In genomic region chr7:81190997-81191747, GRCh38 we compare ENCODE assay signal across 15 cellular contexts.
A peak's percentile ranks its signal among the peaks of the same experiment; 100 is the strongest.
DNase-seq lines count a peak whose midpoint lies in the region; ATAC-seq, FAIRE-seq and TF ChIP-seq lines count a peak whose summit lies in the region.
"Had no signal": no experiment of that assay in that cellular context is flagged by ENCODE, and none has a peak within 500 bp of the region (broad histone marks: within the 10 kb centered on the region; RNA-seq: fewer than 3 reads in every experiment).

No MANE protein-coding gene starts in this region.

- no peaks in the 10 kb centered on the region for H3K9me1 ChIP-seq in K562 (ENCODE audit: control insufficient read depth, insufficient read depth, low read length)

- no peak overlapping the region for H3K9ac ChIP-seq in K562 (ENCODE audit: insufficient read depth in 1 of 2, low read depth in 2 of 2, low read length in 2 of 2)

- CTCF ChIA-PET in MCF 10A (lab: Yijun Ruan, JAX) (interaction anchor here (0.7 to 1.3 kb wide), 3 partner anchors 12 to 272 kb away, joined by 3 read pairs; no protein-coding TSS in a partner anchor), K562 (lab: Yijun Ruan, JAX; ENCODE audit: low intra/inter-chr PET ratio) (no interaction called here), Caco-2 (lab: Charles Lee) (no interaction called here)

- WGBS in K562 (ENCODE audit: insufficient coverage, low coverage, missing lambda C conversion rate): 19% methylated on average over 3 of the region's 3 CpGs

- no peaks in the 10 kb centered on the region for H3K79me2 ChIP-seq in K562 (ENCODE audit: control insufficient read depth, insufficient read depth, low read length)

- DNase-seq in MCF 10A (ENCODE audit: unreplicated experiment) (peak; percentile 69), breast epithelium (ENCODE audit: low spot score in 2 of 2) (no peak), K562 (ENCODE audit: extremely low read depth in 1 of 4, low spot score in 3 of 4) (peak in 1 of 4 experiments; percentile 21), left ventricle myocardium superior (no peak), urothelium cell line (ENCODE audit: low spot score) (peak; percentile 85), Caco-2 (no peak), ureter (ENCODE audit: low spot score) (no peak)
- DNase-seq: 8988T; activated naive CD4-positive, alpha-beta T cell; GDM1; NCI-H187 treated with DMSO at 0.1 percent for 48 hours; right lobe of liver; SHP77 had no signal

- TF ChIP-seq EP300 in K562 (IDR thresholded peaks at IDR 0.05; ENCODE audit: low read length): no peak

- H3K36me3 ChIP-seq in breast epithelium (no peaks in the 10 kb centered on the region), K562 (ENCODE audit: control insufficient read depth, insufficient read depth, low read length) (no peaks in the 10 kb centered on the region), Caco-2 (ENCODE audit: control insufficient read depth, insufficient read depth, low read length) (no peaks in the 10 kb centered on the region)
- H3K36me3 ChIP-seq: right lobe of liver had no signal

- TF ChIP-seq POLR2A in breast epithelium (IDR thresholded peaks at IDR 0.05) (no peak), K562 (conservative IDR thresholded peaks at IDR 0.05) (no peak), GM18505 (IDR thresholded peaks at IDR 0.05; ENCODE audit: borderline replicate concordance, extremely low read depth, insufficient read depth, insufficient read length) (no peak)

- H3K4me3 Mint-ChIP-seq in MCF 10A (ENCODE audit: unreplicated experiment) (no peak overlapping the region), Caco-2 (ENCODE audit: unreplicated experiment) (no peak overlapping the region)

- no peak overlapping the region; the same call in 1 of the 2 replicates for H3K4me2 ChIP-seq in K562 (ENCODE audit: insufficient read depth, low read length)

- H4K20me1 ChIP-seq in K562 (replicated peaks; ENCODE audit: control insufficient read depth, insufficient read depth, low read length): no peaks in the 10 kb centered on the region

- H3K9me3 ChIP-seq in breast epithelium (no peaks in the 10 kb centered on the region), K562 (replicated peaks; ENCODE audit: control insufficient read depth, insufficient read depth, low read depth, low read length) (no peaks in the 10 kb centered on the region), Caco-2 (no peaks in the 10 kb centered on the region)
- H3K9me3 ChIP-seq: right lobe of liver had no signal

- peak overlapping the region; percentile 78 for H3K27ac Mint-ChIP-seq in MCF 10A (ENCODE audit: low read depth, unreplicated experiment)
- no peak overlapping the region for H3K27ac Mint-ChIP-seq in Caco-2 (ENCODE audit: unreplicated experiment)

- no peak for TF ChIP-seq RAD21 in K562 (CRISPR knock-in tag; conservative IDR thresholded peaks at IDR 0.05 in 1 of 2, IDR thresholded peaks at IDR 0.05 in 1 of 2)

- H3K4me1 Mint-ChIP-seq in MCF 10A (ENCODE audit: insufficient read depth, unreplicated experiment) (peaks cover 26% of the 10 kb centered on the region), Caco-2 (ENCODE audit: low read depth, unreplicated experiment) (peaks cover 5% of the 10 kb centered on the region)

- no peaks in the 10 kb centered on the region for H3K36me3 Mint-ChIP-seq in MCF 10A (ENCODE audit: insufficient read depth, unreplicated experiment)
- no peaks in the 10 kb centered on the region for H3K36me3 Mint-ChIP-seq in Caco-2 (ENCODE audit: insufficient read depth, unreplicated experiment)

- no peak overlapping the region for H3K4me3 ChIP-seq in breast epithelium
- H3K4me3 ChIP-seq in K562: no peak overlapping the region
- no peak overlapping the region for H3K4me3 ChIP-seq in Caco-2 (ENCODE audit: low read depth, low read length)
- H3K4me3 ChIP-seq: right lobe of liver had no signal

- peaks cover 9% of the 10 kb centered on the region for H3K9me3 Mint-ChIP-seq in MCF 10A (ENCODE audit: unreplicated experiment)
- no peaks in the 10 kb centered on the region for H3K9me3 Mint-ChIP-seq in Caco-2 (ENCODE audit: unreplicated experiment)

- BruUV-seq in MCF 10A (replicated peaks; lab: Mats Ljungman, UMichigan) (no TSS peak), K562 (replicated peaks; lab: Mats Ljungman, UMichigan) (no TSS peak), Caco-2 (replicated peaks; lab: Mats Ljungman, UMichigan) (no TSS peak)

- TF ChIP-seq CTCF in MCF 10A (IDR thresholded peaks at IDR 0.05; ENCODE audit: unreplicated experiment) (no peak), breast epithelium (IDR thresholded peaks at IDR 0.05) (no peak), K562 (IDR thresholded peaks at IDR 0.05 in 2 of 3, conservative IDR thresholded peaks at IDR 0.05 in 1 of 3; ENCODE audit: insufficient read depth in 2 of 3, low read depth in 1 of 3, low read length in 3 of 3) (no peak), Caco-2 (IDR thresholded peaks at IDR 0.05; ENCODE audit: insufficient read depth in 1 of 2, low read depth in 1 of 2, low read length in 1 of 2, severe bottlenecking in 1 of 2, unreplicated experiment in 1 of 2) (no peak)

- 0 out of 2 replicates have a peak overlapping the region, but pooled peaks have one; percentile 14 for H2AFZ ChIP-seq in K562 (ENCODE audit: low read depth, low read length)

- H3K4me1 ChIP-seq in breast epithelium (no peaks in the 10 kb centered on the region), K562 (replicated peaks in 1 of 2; ENCODE audit: control insufficient read depth in 2 of 2, insufficient read depth in 2 of 2, low read length in 2 of 2) (peaks cover 0 to 6% of the 10 kb centered on the region in 2 experiments; a peak in 1 of 5 replicates), Caco-2 (no peaks in the 10 kb centered on the region)
- H3K4me1 ChIP-seq: right lobe of liver had no signal

- intact Hi-C loops in MCF 10A (cut with micrococcal nuclease): no loop called here
- intact Hi-C loops in breast epithelium (cut with DNase I; ENCODE audit: low total_unique reads): no loop called here
- intact Hi-C loops in K562 (cut with micrococcal nuclease): no loop called here
- intact Hi-C loops in left ventricle myocardium superior (cut with micrococcal nuclease): no loop called here
- intact Hi-C loops in Caco-2 (cut with micrococcal nuclease; ENCODE audit: unreplicated experiment): no loop called here

- FAIRE-seq in K562 (lab: Jason Lieb, UNC) (no peak), urothelium cell line (lab: Jason Lieb, UNC) (peak; percentile 94)

- in situ Hi-C loops in K562 (cut with MboI): no loop called here

- H3K27me3 ChIP-seq in breast epithelium: no peaks in the 10 kb centered on the region
- no peaks in the 10 kb centered on the region for H3K27me3 ChIP-seq in K562 (ENCODE audit: control insufficient read depth in 2 of 2, insufficient read depth in 2 of 2, low read length in 2 of 2)
- H3K27me3 ChIP-seq in Caco-2 (replicated peaks; ENCODE audit: control insufficient read depth, insufficient read depth, low read length): no peaks in the 10 kb centered on the region
- H3K27me3 ChIP-seq: right lobe of liver had no signal

- POLR2A ChIA-PET in MCF 10A (lab: Yijun Ruan, JAX): interaction anchor here (0.8 to 1.8 kb wide), 7 partner anchors 9 to 271 kb away, joined by 3 to 5 read pairs (median 4); no protein-coding TSS in a partner anchor
- POLR2A ChIA-PET in K562 (lab: Yijun Ruan, JAX): interaction anchor here (1.3 kb wide), 2 partner anchors 9 to 13 kb away, joined by 3 to 4 read pairs; no protein-coding TSS in a partner anchor
- POLR2A ChIA-PET in Caco-2 (lab: Charles Lee): no interaction called here

- peak; percentile 72 for ATAC-seq in K562
- ATAC-seq in left ventricle myocardium superior: peak; percentile 96
- ATAC-seq in GM18505 (IDR thresholded peaks at IDR 0.05; ENCODE audit: unreplicated experiment): no peak

- H3K27ac ChIP-seq in breast epithelium: no peak overlapping the region
- H3K27ac ChIP-seq in K562 (ENCODE audit: extremely low read depth, low read depth, low read length): no peak overlapping the region
- H3K27ac ChIP-seq: HL-60, right lobe of liver had no signal

- H3K27me3 Mint-ChIP-seq in MCF 10A (ENCODE audit: insufficient read depth, unreplicated experiment) (no peaks in the 10 kb centered on the region), Caco-2 (ENCODE audit: insufficient read depth, unreplicated experiment) (no peaks in the 10 kb centered on the region)

TF ChIP-seq in K562, 482 proteins besides CTCF, POLR2A, EP300 and RAD21 (continues in another document):
- TF ChIP-seq ZNF592 (IDR thresholded peaks at IDR 0.05) (0 out of 2 replicates have a peak, but pooled peaks have one; percentile 24), ARID1B (IDR thresholded peaks at IDR 0.05) (0 out of 2 replicates have a peak, but pooled peaks have one; percentile 19), ZFPM2 (CRISPR knock-in tag; IDR thresholded peaks at IDR 0.05) (no peak), RBM15 (IDR thresholded peaks at IDR 0.05; ENCODE audit: insufficient read depth, low read length) (no peak), SRSF1 (IDR thresholded peaks at IDR 0.05; ENCODE audit: low read depth, low read length) (no peak)

Comparison
In these comparisons a context has a peak if more than half of its experiments do, and no peak if none do; other contexts are left out.
1. DNase-seq: peak in MCF 10A (single experiment) and urothelium cell line (single experiment); none in breast epithelium (0 of 2), left ventricle myocardium superior (single experiment), Caco-2 (0 of 2) and ureter (single experiment).